27 cellular contexts compared by ENCODE assay signal in genomic region chr20:56706867-56707360, GRCh38.
"Had no signal": no experiment of that assay in that cellular context is flagged by ENCODE, and none has a peak within 500 bp of the region (broad histone marks: within the 10 kb centered on the region; RNA-seq: fewer than 3 reads in every experiment).

No MANE protein-coding gene starts in this region.

- H3K4me2 ChIP-seq: KMS-11 had no signal

- DNase-seq: activated B cell treated with CpG ODN at 0.5 μM for 24 hours; activated CD4-positive, alpha-beta T cell treated with anti-CD3 and anti-CD28 coated beads for 1 hour; activated CD4-positive, alpha-beta T cell treated with anti-CD3 and anti-CD28 coated beads, Interleukin-2, amount 10 ng/mL, durations not matched to agents 24 days and 14 days; activated CD4-positive, alpha-beta T cell treated with anti-CD3 and anti-CD28 coated beads, Interleukin-2, amount 50 U/mL, for 48 hours; activated CD8-positive, alpha-beta memory T cell treated with anti-CD3 and anti-CD28 coated beads, Interleukin-2, amount 10 ng/mL, durations not matched to agents 7 days and 5 days; activated effector memory CD4-positive, alpha-beta T cell treated with Interleukin-2 at 50 U/mL for 16 hours; activated naive CD4-positive, alpha-beta T cell; activated T-cell treated with anti-CD3 and anti-CD28 coated beads, Interleukin-2, amount 50 U/mL, for 24 hours; aorta; NCI-H1105 treated with DMSO at 0.1 percent for 48 hours; NCI-H1436 treated with DMSO at 0.1 percent for 48 hours; NCI-H187; NCI-H2081; NCI-H446; NCI-H524; PC-3; SIG-M5; T-cell; T-helper 2 cell; T1000 had no signal

- H3K4me3 Mint-ChIP-seq: activated B cell treated with CpG ODN at 0.5 μM for 24 hours; activated CD4-positive, alpha-beta T cell treated with anti-CD3 and anti-CD28 coated beads, Interleukin-2, amount 10 ng/mL, durations not matched to agents 24 days and 14 days; activated CD8-positive, alpha-beta memory T cell treated with anti-CD3 and anti-CD28 coated beads, Interleukin-2, amount 10 ng/mL, durations not matched to agents 7 days and 5 days; activated naive CD4-positive, alpha-beta T cell treated with anti-CD3 and anti-CD28 coated beads, Interleukin-2, amount 50 U/mL, for 24 hours; activated T-cell treated with anti-CD3 and anti-CD28 coated beads, Interleukin-2, amount 50 U/mL, for 24 hours; activated T-helper 1 cell treated with anti-CD3 and anti-CD28 coated beads, Interleukin-12 subunit alpha, Interleukin-12 subunit beta, Interleukin-2, Interleukin-4 antibody, amounts not matched to agents 30 ng/mL and 10 ng/mL and 1 ng/mL, durations not matched to agents 14 hours and 24 hours and 36 hours; T-cell had no signal

- H3K27ac ChIP-seq: KMS-11, SK-N-MC had no signal

- H3K36me3 Mint-ChIP-seq: activated CD8-positive, alpha-beta memory T cell treated with anti-CD3 and anti-CD28 coated beads, Interleukin-2, amount 10 ng/mL, durations not matched to agents 7 days and 5 days; activated naive CD4-positive, alpha-beta T cell treated with anti-CD3 and anti-CD28 coated beads, Interleukin-2, amount 50 U/mL, for 24 hours; T-cell had no signal

- ATAC-seq: activated CD8-positive, alpha-beta memory T cell treated with anti-CD3 and anti-CD28 coated beads, Interleukin-2, amount 10 ng/mL, durations not matched to agents 7 days and 5 days; PC-3; T-cell had no signal

- H3K4me1 Mint-ChIP-seq: activated B cell treated with CpG ODN at 0.5 μM for 24 hours; activated CD4-positive, alpha-beta T cell treated with anti-CD3 and anti-CD28 coated beads, Interleukin-2, amount 10 ng/mL, durations not matched to agents 24 days and 14 days; activated CD8-positive, alpha-beta memory T cell treated with anti-CD3 and anti-CD28 coated beads, Interleukin-2, amount 10 ng/mL, durations not matched to agents 7 days and 5 days; activated naive CD4-positive, alpha-beta T cell treated with anti-CD3 and anti-CD28 coated beads, Interleukin-2, amount 50 U/mL, for 24 hours; T-cell had no signal

- H3K4me3 ChIP-seq: SK-N-MC had no signal

- H3K27ac Mint-ChIP-seq: activated B cell treated with CpG ODN at 0.5 μM for 24 hours; activated CD4-positive, alpha-beta T cell treated with anti-CD3 and anti-CD28 coated beads, Interleukin-2, amount 10 ng/mL, durations not matched to agents 24 days and 14 days; activated CD8-positive, alpha-beta memory T cell treated with anti-CD3 and anti-CD28 coated beads, Interleukin-2, amount 10 ng/mL, durations not matched to agents 7 days and 5 days; activated naive CD4-positive, alpha-beta T cell treated with anti-CD3 and anti-CD28 coated beads, Interleukin-2, amount 50 U/mL, for 24 hours; activated T-cell treated with anti-CD3 and anti-CD28 coated beads, Interleukin-2, amount 50 U/mL, for 24 hours; activated T-helper 1 cell treated with anti-CD3 and anti-CD28 coated beads, Interleukin-12 subunit alpha, Interleukin-12 subunit beta, Interleukin-2, Interleukin-4 antibody, amounts not matched to agents 30 ng/mL and 10 ng/mL and 1 ng/mL, durations not matched to agents 14 hours and 24 hours and 36 hours; T-cell had no signal

- H3K9me3 Mint-ChIP-seq: activated B cell treated with CpG ODN at 0.5 μM for 24 hours; activated naive CD4-positive, alpha-beta T cell treated with anti-CD3 and anti-CD28 coated beads, Interleukin-2, amount 50 U/mL, for 24 hours; activated T-cell treated with anti-CD3 and anti-CD28 coated beads, Interleukin-2, amount 50 U/mL, for 24 hours; activated T-helper 1 cell treated with anti-CD3 and anti-CD28 coated beads, Interleukin-12 subunit alpha, Interleukin-12 subunit beta, Interleukin-2, Interleukin-4 antibody, amounts not matched to agents 30 ng/mL and 10 ng/mL and 1 ng/mL, durations not matched to agents 14 hours and 24 hours and 36 hours had no signal

- H3K27me3 Mint-ChIP-seq: activated CD4-positive, alpha-beta T cell treated with anti-CD3 and anti-CD28 coated beads, Interleukin-2, amount 10 ng/mL, durations not matched to agents 24 days and 14 days; activated CD8-positive, alpha-beta memory T cell treated with anti-CD3 and anti-CD28 coated beads, Interleukin-2, amount 10 ng/mL, durations not matched to agents 7 days and 5 days had no signal

- H3K9ac ChIP-seq: KMS-11 had no signal

- FAIRE-seq: bronchial epithelial cell, RCC 7860, TTC549 had no signal
